In the genomic region with DNA sequence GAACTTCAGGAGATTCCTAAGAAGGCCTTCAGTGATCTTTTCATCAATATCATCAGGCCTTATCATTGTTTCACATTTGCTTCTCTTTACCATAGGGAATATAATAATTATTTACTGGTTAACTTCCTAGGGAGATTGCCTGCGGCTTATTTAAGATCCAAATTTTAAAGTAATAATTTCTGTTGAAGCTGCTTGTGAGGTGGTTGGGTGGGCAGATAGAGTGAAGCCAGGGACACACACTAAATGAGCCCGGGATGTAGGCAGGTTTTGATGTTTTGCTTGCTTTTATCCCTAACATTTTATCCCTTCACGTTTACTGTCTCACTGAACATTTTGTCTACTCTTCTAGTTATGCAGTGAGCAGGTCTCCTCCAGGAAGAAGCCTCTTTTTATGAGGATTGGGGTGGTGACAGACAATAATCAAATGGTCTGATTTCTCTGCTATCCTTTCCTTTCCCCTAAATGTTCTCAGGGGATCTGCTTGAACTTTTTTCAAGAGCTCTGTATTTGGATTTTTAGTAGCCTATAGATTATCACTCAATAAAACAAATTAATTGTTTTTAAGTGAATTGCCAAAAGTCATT, we compare ENCODE assay signal across 8 cellular contexts.
DNase-seq lines count a peak whose midpoint lies in the region; ATAC-seq and TF ChIP-seq lines count a peak whose summit lies in the region.

No MANE protein-coding gene starts in this region.

- no peak for TF ChIP-seq CTCF in HFF-Myc (IDR thresholded peaks at IDR 0.05; ENCODE audit: low read depth, low read length, missing control alignments)

- peak overlapping the region; percentile 92 for H3K4me2 ChIP-seq in skeletal muscle satellite cell (ENCODE audit: low read length)

- peak overlapping the region; percentile 97 for H3K27ac ChIP-seq in epithelial cell of prostate

- peaks cover 42% of the 10 kb centered on the region for H3K4me1 ChIP-seq in skeletal muscle satellite cell (ENCODE audit: control insufficient read depth, insufficient read depth, low read length)

- no peak for ATAC-seq in GM19397 (IDR thresholded peaks at IDR 0.05; ENCODE audit: unreplicated experiment)
- no peak for ATAC-seq in GM18520 (IDR thresholded peaks at IDR 0.05; ENCODE audit: unreplicated experiment)
- ATAC-seq in GM21360 (IDR thresholded peaks at IDR 0.05; ENCODE audit: unreplicated experiment) = no peak

- no peaks in the 10 kb centered on the region for H3K9me3 ChIP-seq in skeletal muscle satellite cell (replicated peaks; ENCODE audit: low read length)

- H3K27me3 ChIP-seq in skeletal muscle satellite cell (ENCODE audit: control insufficient read depth, insufficient read depth, low read length) = no peaks in the 10 kb centered on the region

- peaks cover 44% of the 10 kb centered on the region for H3K36me3 ChIP-seq in skeletal muscle satellite cell (ENCODE audit: insufficient read depth, low read length)

- DNase-seq in HFF-Myc (ENCODE audit: extremely low read depth, low read depth) (no peak), RKO (ENCODE audit: low spot score) (peak; percentile 56), epithelial cell of prostate (ENCODE audit: low read depth, low spot score) (no peak), NOMO-1 treated with dmso at 0.1 percent for 144 hours (lab: John Stamatoyannopoulos, UW; ENCODE audit: unreplicated experiment) (no peak)

- peak overlapping the region; percentile 99 for H3K9ac ChIP-seq in skeletal muscle satellite cell (ENCODE audit: low read depth, low read length)

- H3K4me3 ChIP-seq in HFF-Myc (replicated peaks; ENCODE audit: low read depth, low read length) = peak overlapping the region; percentile 64
- H3K4me3 ChIP-seq in skeletal muscle satellite cell (ENCODE audit: low read length) = peak overlapping the region; percentile 84
